Comparison of ENCODE assay signal across 13 cellular contexts in genomic region chr1:84571150-84571535, GRCh38.
A peak's percentile ranks its signal among the peaks of the same experiment; 100 is the strongest.
DNase-seq lines count a peak whose midpoint lies in the region; FAIRE-seq and TF ChIP-seq lines count a peak whose summit lies in the region.
"Had no signal": no experiment of that assay in that cellular context is flagged by ENCODE, and none has a peak within 500 bp of the region (broad histone marks: within the 10 kb centered on the region; RNA-seq: fewer than 3 reads in every experiment).

No MANE protein-coding gene starts in this region.

- peaks cover 28% of the 10 kb centered on the region for H3K4me1 Mint-ChIP-seq in nephron

- no peaks in the 10 kb centered on the region for H3K9me3 Mint-ChIP-seq in nephron

- H3K27ac ChIP-seq in brain microvascular endothelial cell: no peak overlapping the region
- H3K27ac ChIP-seq: heart right ventricle, tibial artery had no signal

- H3K36me3 Mint-ChIP-seq in nephron (ENCODE audit: low read depth): peaks cover 30% of the 10 kb centered on the region

- TF ChIP-seq CTCF in brain microvascular endothelial cell (IDR thresholded peaks at IDR 0.05; ENCODE audit: low read depth, low read length, missing control alignments) (no peak), nephron (IDR thresholded peaks at IDR 0.05; ENCODE audit: unreplicated experiment in 3 of 3) (no peak)

- no peak overlapping the region for H3K4me3 ChIP-seq in brain microvascular endothelial cell (ENCODE audit: low read depth, low read length)
- H3K4me3 ChIP-seq: heart right ventricle, tibial artery had no signal

- peaks cover 3% of the 10 kb centered on the region for H3K36me3 ChIP-seq in brain microvascular endothelial cell (replicated peaks)

- peak; percentile 44 for FAIRE-seq in GM19239 (lab: Jason Lieb, UNC)
- FAIRE-seq: colon had no signal

- peaks cover 3% of the 10 kb centered on the region for H3K27me3 Mint-ChIP-seq in nephron (ENCODE audit: low read depth)

- DNase-seq in GM19239 (ENCODE audit: insufficient read length, low spot score) (no peak), HS-5 (ENCODE audit: low read depth) (peak; percentile 31), brain microvascular endothelial cell (peak; percentile 7), COLO668 (lab: John Stamatoyannopoulos, UW; ENCODE audit: unreplicated experiment) (no peak), NCI-H69 (lab: John Stamatoyannopoulos, UW) (no peak), medulla oblongata (ENCODE audit: extremely low spot score) (no peak)
- DNase-seq: activated CD8-positive, alpha-beta memory T cell treated with anti-CD3 and anti-CD28 coated beads, Interleukin-2, amount 50 U/mL, for 4 hours; GDM1; heart right ventricle; OCI-M1; tibial artery had no signal

- H3K27ac Mint-ChIP-seq in nephron: no peak overlapping the region

- H3K4me3 Mint-ChIP-seq in nephron: peak overlapping the region in 2 of 3 experiments; percentile 1 to 42

- in situ Hi-C loops in brain microvascular endothelial cell (cut with HindIII; ENCODE audit: low pct_ligation_motif_present, low sequenced_read_pairs): no loop called here

- H3K27me3 ChIP-seq in brain microvascular endothelial cell (replicated peaks): no peaks in the 10 kb centered on the region
- H3K27me3 ChIP-seq: heart right ventricle, tibial artery had no signal

Comparison
In these comparisons a context has a peak if more than half of its experiments do, and no peak if none do; other contexts are left out.
1. DNase-seq: peak in HS-5 (single experiment) and brain microvascular endothelial cell (single experiment); none in GM19239 (single experiment), COLO668 (single experiment), NCI-H69 (single experiment) and medulla oblongata (single experiment).